In genomic region chr1:27624467-27625233, GRCh38 we compare ENCODE assay signal across 14 cellular contexts. TPM values are rescaled to one million over a fixed set of nuclear protein-coding genes. Genes with fewer than 3 reads are reported as not detected.
DNase-seq lines count a peak whose midpoint lies in the region; ATAC-seq and TF ChIP-seq lines count a peak whose summit lies in the region.
"Had no signal": no experiment of that assay in that cellular context is flagged by ENCODE, and none has a peak within 500 bp of the region (broad histone marks: within the 10 kb centered on the region; RNA-seq: fewer than 3 reads in every experiment).

No MANE protein-coding gene starts in this region.

- TF ChIP-seq CTCF in esophagus squamous epithelium (IDR thresholded peaks at IDR 0.05) (no peak), dorsolateral prefrontal cortex (IDR thresholded peaks at IDR 0.05 in 54 of 56, conservative IDR thresholded peaks at IDR 0.05 in 2 of 56; ENCODE audit: low read depth in 1 of 56, partially characterized antibody in 56 of 56) (no peak)

- WGBS in esophagus squamous epithelium, 2 donors, result 44 to 46% methylated on average over 5 to 7 of the region's 7 CpGs

- DNase-seq in DMS79 (lab: John Stamatoyannopoulos, UW), result peak; percentile 68
- DNase-seq in esophagus squamous epithelium (lab: John Stamatoyannopoulos, UW), result no peak
- no peak for DNase-seq in dorsolateral prefrontal cortex
- DNase-seq in stimulated activated naive CD4-positive, alpha-beta T cell (lab: John Stamatoyannopoulos, UW), result no peak
- no peak for DNase-seq in activated gamma-delta T cell (lab: John Stamatoyannopoulos, UW)
- DNase-seq: activated T-cell treated with anti-CD3 and anti-CD28 coated beads for 4 hours, kidney, T-helper 9 cell, thyroid gland had no signal

- TF ChIP-seq POLR2A in esophagus squamous epithelium (IDR thresholded peaks at IDR 0.05), result no peak

- no peaks in the 10 kb centered on the region for H3K27me3 ChIP-seq in esophagus squamous epithelium
- no peaks in the 10 kb centered on the region for H3K27me3 ChIP-seq in dorsolateral prefrontal cortex
- H3K27me3 ChIP-seq: body of pancreas, thyroid gland had no signal

- H3K36me3 ChIP-seq in KOPT-K1 (ENCODE audit: insufficient read depth, low read length) (no peaks in the 10 kb centered on the region), esophagus squamous epithelium (no peaks in the 10 kb centered on the region)
- H3K36me3 ChIP-seq: thyroid gland had no signal

- H3K4me1 ChIP-seq in esophagus squamous epithelium, result peaks cover 15 to 67% (median 28%) of the 10 kb centered on the region in 3 donors

- H3K9me3 ChIP-seq in KOPT-K1 (ENCODE audit: insufficient read depth, low read length, poor library complexity, severe bottlenecking) (no peaks in the 10 kb centered on the region), esophagus squamous epithelium (no peaks in the 10 kb centered on the region)
- H3K9me3 ChIP-seq: body of pancreas, thyroid gland had no signal

- intact Hi-C loops in esophagus squamous epithelium (cut with DNase I) (no loop called here), dorsolateral prefrontal cortex (cut with DNase I) (no loop called here)

- H3K4me3 ChIP-seq in esophagus squamous epithelium, result peak overlapping the region in 1 of 4 donors; percentile 16
- no peak overlapping the region for H3K4me3 ChIP-seq in dorsolateral prefrontal cortex
- H3K4me3 ChIP-seq: body of pancreas, thyroid gland had no signal

- peak; percentile 20 for ATAC-seq in GM18867 (IDR thresholded peaks at IDR 0.05; ENCODE audit: unreplicated experiment)
- ATAC-seq in GM19455 (IDR thresholded peaks at IDR 0.05; ENCODE audit: unreplicated experiment), result no peak
- ATAC-seq: body of pancreas had no signal

- H3K27ac ChIP-seq in KOPT-K1 (ENCODE audit: low read depth, low read length, poor library complexity, severe bottlenecking) (peak overlapping the region; percentile 69), esophagus squamous epithelium (peak overlapping the region; percentile 41 to 82 (median 66)), dorsolateral prefrontal cortex (peak overlapping the region in 6 of 59 donors; percentile 3 to 61 (median 44))

RNA-seq across cellular contexts. Expression of gene FGR, which starts 10.3 kb away (rescaled TPM):
- total RNA-seq in esophagus squamous epithelium (10 to 100 TPM in 2 of 4 donors, 1 to 10 TPM in 2; 1.2 to 12.4 (median 7.5) TPM), dorsolateral prefrontal cortex (10 to 100 TPM in 19 of 120 experiments, 1 to 10 TPM in 101; 2.0 to 24.2 (median 6.8) TPM)
- total RNA-seq: LHCN-M2 had no signal

RNA-seq across cellular contexts. Expression of gene AHDC1, which starts 20.7 kb away (rescaled TPM):
- total RNA-seq in esophagus squamous epithelium (100 to 1,000 TPM in 1 of 4 donors, 10 to 100 TPM in 3; 22.2 to 112 (median 30.6) TPM), dorsolateral prefrontal cortex (100 to 1,000 TPM in 21 of 120 experiments, 10 to 100 TPM in 99; 57.6 to 160 (median 87.2) TPM)

RNA-seq across cellular contexts. Expression of gene IFI6, which starts 47.3 kb away (rescaled TPM):
- total RNA-seq in esophagus squamous epithelium (100 to 1,000 TPM in 1 of 4 donors, 10 to 100 TPM in 2, 1 to 10 TPM in 1; 4.0 to 194 (median 13.6) TPM), dorsolateral prefrontal cortex (1,000 to 10,000 TPM in 2 of 120 experiments, 100 to 1,000 TPM in 49, 10 to 100 TPM in 69; 51.8 to 1,534 (median 96.2) TPM)
